In genomic region chr4:14218641-14219040, GRCh38 we compare ENCODE assay signal across 18 cellular contexts.
DNase-seq lines count a peak whose midpoint lies in the region; ATAC-seq and TF ChIP-seq lines count a peak whose summit lies in the region.
"Had no signal": no experiment of that assay in that cellular context is flagged by ENCODE, and none has a peak within 500 bp of the region (broad histone marks: within the 10 kb centered on the region; RNA-seq: fewer than 3 reads in every experiment).

No MANE protein-coding gene starts in this region.

- DNase-seq in A673 (ENCODE audit: low spot score): peak; percentile 36
- peak; percentile 52 for DNase-seq in NCI-H2081 treated with DMSO at 0.1 percent for 48 hours (lab: John Stamatoyannopoulos, UW)
- DNase-seq in midbrain (lab: John Stamatoyannopoulos, UW): peak; percentile 80
- no peak for DNase-seq in CD4-positive, alpha-beta T cell
- no peak for DNase-seq in activated naive CD4-positive, alpha-beta T cell treated with anti-CD3 and anti-CD28 coated beads for 36 hours
- DNase-seq: activated CD8-positive, alpha-beta memory T cell treated with anti-CD3 and anti-CD28 coated beads, Interleukin-2, amount 50 U/mL, for 4 hours; foreskin fibroblast; MG63; NCI-H2171 treated with DMSO at 0.1 percent for 48 hours; SJCRH30; stimulated activated naive CD4-positive, alpha-beta T cell treated with Interleukin-2 at 50 U/mL for 16 hours; uterus had no signal

- no peak for TF ChIP-seq CTCF in A673 (conservative IDR thresholded peaks at IDR 0.05; ENCODE audit: low read depth, low read length)
- no peak for TF ChIP-seq CTCF in CD4-positive, alpha-beta T cell (IDR thresholded peaks at IDR 0.05)

- no peaks in the 10 kb centered on the region for H3K9me3 Mint-ChIP-seq in CD4-positive, alpha-beta T cell
- no peaks in the 10 kb centered on the region for H3K9me3 Mint-ChIP-seq in activated naive CD4-positive, alpha-beta T cell treated with anti-CD3 and anti-CD28 coated beads for 36 hours
- peaks cover 3% of the 10 kb centered on the region for H3K9me3 Mint-ChIP-seq in activated T-helper 17 cell treated with anti-CD3 and anti-CD28 coated beads, Interleukin-2, amount 50 U/mL, for 72 hours
- H3K9me3 Mint-ChIP-seq: activated naive CD4-positive, alpha-beta T cell treated with anti-CD3 and anti-CD28 coated beads, Interleukin-2, amount 50 U/mL, for 24 hours had no signal

- H3K9me3 ChIP-seq in A673 (ENCODE audit: low read depth, low read length, poor library complexity, severe bottlenecking): no peaks in the 10 kb centered on the region
- H3K9me3 ChIP-seq in CD4-positive, alpha-beta T cell (ENCODE audit: control insufficient read depth, low read length): no peaks in the 10 kb centered on the region
- H3K9me3 ChIP-seq: MG63, SJCRH30, uterus had no signal

- no peaks in the 10 kb centered on the region for H3K4me1 Mint-ChIP-seq in CD4-positive, alpha-beta T cell (ENCODE audit: low read depth)
- no peaks in the 10 kb centered on the region for H3K4me1 Mint-ChIP-seq in activated naive CD4-positive, alpha-beta T cell treated with anti-CD3 and anti-CD28 coated beads for 36 hours (ENCODE audit: low read depth)
- H3K4me1 Mint-ChIP-seq in activated T-helper 17 cell treated with anti-CD3 and anti-CD28 coated beads, Interleukin-2, amount 50 U/mL, for 72 hours: no peaks in the 10 kb centered on the region
- H3K4me1 Mint-ChIP-seq: activated naive CD4-positive, alpha-beta T cell treated with anti-CD3 and anti-CD28 coated beads, Interleukin-2, amount 50 U/mL, for 24 hours had no signal

- no peaks in the 10 kb centered on the region for H3K27me3 Mint-ChIP-seq in CD4-positive, alpha-beta T cell
- H3K27me3 Mint-ChIP-seq in activated naive CD4-positive, alpha-beta T cell treated with anti-CD3 and anti-CD28 coated beads for 36 hours (ENCODE audit: low read depth): peaks cover 8% of the 10 kb centered on the region
- no peaks in the 10 kb centered on the region for H3K27me3 Mint-ChIP-seq in activated T-helper 17 cell treated with anti-CD3 and anti-CD28 coated beads, Interleukin-2, amount 50 U/mL, for 72 hours

- H3K4me3 ChIP-seq in A673 (ENCODE audit: low read depth, low read length, poor library complexity, severe bottlenecking): no peak overlapping the region
- H3K4me3 ChIP-seq: cardiac muscle cell, MG63, SJCRH30, uterus had no signal

- POLR2A ChIA-PET in A673 (lab: Charles Lee; ENCODE audit: low non-redundant PET): no interaction called here
- POLR2A ChIA-PET in CD4-positive, alpha-beta T cell (lab: Charles Lee): no interaction called here

- no peaks in the 10 kb centered on the region for H3K4me1 ChIP-seq in A673 (ENCODE audit: insufficient read depth, low read length, poor library complexity, severe bottlenecking)
- H3K4me1 ChIP-seq: SJCRH30, uterus had no signal

- CTCF ChIA-PET in A673 (lab: Charles Lee): no interaction called here
- CTCF ChIA-PET in CD4-positive, alpha-beta T cell (lab: Charles Lee): no interaction called here
- CTCF ChIA-PET in activated naive CD4-positive, alpha-beta T cell treated with anti-CD3 and anti-CD28 coated beads for 36 hours (lab: Charles Lee): interaction anchor here (0.6 kb wide), 1 partner anchor 22 kb away, joined by 3 read pairs; no protein-coding TSS in a partner anchor

- H3K27ac Mint-ChIP-seq in CD4-positive, alpha-beta T cell: no peak overlapping the region
- H3K27ac Mint-ChIP-seq in activated naive CD4-positive, alpha-beta T cell treated with anti-CD3 and anti-CD28 coated beads for 36 hours: no peak overlapping the region
- no peak overlapping the region for H3K27ac Mint-ChIP-seq in activated T-helper 17 cell treated with anti-CD3 and anti-CD28 coated beads, Interleukin-2, amount 50 U/mL, for 72 hours
- H3K27ac Mint-ChIP-seq: activated naive CD4-positive, alpha-beta T cell treated with anti-CD3 and anti-CD28 coated beads, Interleukin-2, amount 50 U/mL, for 24 hours had no signal

- H3K36me3 Mint-ChIP-seq in CD4-positive, alpha-beta T cell (ENCODE audit: low read depth): no peaks in the 10 kb centered on the region
- no peaks in the 10 kb centered on the region for H3K36me3 Mint-ChIP-seq in activated naive CD4-positive, alpha-beta T cell treated with anti-CD3 and anti-CD28 coated beads for 36 hours (ENCODE audit: low read depth)
- no peaks in the 10 kb centered on the region for H3K36me3 Mint-ChIP-seq in activated T-helper 17 cell treated with anti-CD3 and anti-CD28 coated beads, Interleukin-2, amount 50 U/mL, for 72 hours (ENCODE audit: low read depth)
- H3K36me3 Mint-ChIP-seq: activated naive CD4-positive, alpha-beta T cell treated with anti-CD3 and anti-CD28 coated beads, Interleukin-2, amount 50 U/mL, for 24 hours had no signal

- no peaks in the 10 kb centered on the region for H3K36me3 ChIP-seq in A673 (ENCODE audit: insufficient read depth, low read length, poor library complexity, severe bottlenecking)
- H3K36me3 ChIP-seq: cardiac muscle cell, MG63, SJCRH30, uterus had no signal

- intact Hi-C loops in A673 (cut with micrococcal nuclease; ENCODE audit: unreplicated experiment): no loop called here
- intact Hi-C loops in CD4-positive, alpha-beta T cell (cut with DNase I, micrococcal nuclease): no loop called here
- intact Hi-C loops in activated naive CD4-positive, alpha-beta T cell treated with anti-CD3 and anti-CD28 coated beads for 36 hours (cut with micrococcal nuclease): no loop called here

- no peaks in the 10 kb centered on the region for H3K27me3 ChIP-seq in A673 (replicated peaks; ENCODE audit: insufficient read depth, low read depth, low read length, poor library complexity)
- H3K27me3 ChIP-seq in CD4-positive, alpha-beta T cell (ENCODE audit: control insufficient read depth, insufficient read depth, low read length): no peaks in the 10 kb centered on the region
- H3K27me3 ChIP-seq: cardiac muscle cell, MG63, SJCRH30, uterus had no signal

- BruUV-seq in A673 (replicated peaks; lab: Mats Ljungman, UMichigan): no TSS peak

- H3K4me3 Mint-ChIP-seq in CD4-positive, alpha-beta T cell: no peak overlapping the region
- no peak overlapping the region for H3K4me3 Mint-ChIP-seq in activated naive CD4-positive, alpha-beta T cell treated with anti-CD3 and anti-CD28 coated beads for 36 hours
- H3K4me3 Mint-ChIP-seq in activated T-helper 17 cell treated with anti-CD3 and anti-CD28 coated beads, Interleukin-2, amount 50 U/mL, for 72 hours: no peak overlapping the region
- H3K4me3 Mint-ChIP-seq: activated naive CD4-positive, alpha-beta T cell treated with anti-CD3 and anti-CD28 coated beads, Interleukin-2, amount 50 U/mL, for 24 hours had no signal

- H3K27ac ChIP-seq in A673 (ENCODE audit: low read depth, low read length, poor library complexity, severe bottlenecking) (no peak overlapping the region), cingulate gyrus (ENCODE audit: low read depth, low read length) (peak overlapping the region; percentile 70)
- no peak overlapping the region for H3K27ac ChIP-seq in CD4-positive, alpha-beta T cell (ENCODE audit: low read depth, low read length)
- H3K27ac ChIP-seq: cardiac muscle cell, SJCRH30, uterus had no signal

- no peak for ATAC-seq in CD4-positive, alpha-beta T cell (ENCODE audit: poor library complexity)
- ATAC-seq in GM18870 (IDR thresholded peaks at IDR 0.05; ENCODE audit: unreplicated experiment): no peak
- no peak for ATAC-seq in activated T-helper 17 cell treated with anti-CD3 and anti-CD28 coated beads, Interleukin-2, amount 50 U/mL, for 72 hours (replicated peaks)
- ATAC-seq: HepG2 had no signal

Comparison
In these comparisons a context has a peak if more than half of its experiments do, and no peak if none do; other contexts are left out.
1. DNase-seq: peak in A673 (single experiment), NCI-H2081 treated with DMSO at 0.1 percent for 48 hours (single experiment) and midbrain (single experiment); none in CD4-positive, alpha-beta T cell (0 of 10) and activated naive CD4-positive, alpha-beta T cell treated with anti-CD3 and anti-CD28 coated beads for 36 hours (single experiment).